In genomic region chr1:2304282-2304681, GRCh38 we compare ENCODE assay signal across 19 cellular contexts.
A peak's percentile ranks its signal among the peaks of the same experiment; 100 is the strongest.
DNase-seq lines count a peak whose midpoint lies in the region; ATAC-seq and TF ChIP-seq lines count a peak whose summit lies in the region.
"Had no signal": no experiment of that assay in that cellular context is flagged by ENCODE, and none has a peak within 500 bp of the region (broad histone marks: within the 10 kb centered on the region; RNA-seq: fewer than 3 reads in every experiment).

No MANE protein-coding gene starts in this region.

- no TSS peak for BruUV-seq in A673 (replicated peaks; lab: Mats Ljungman, UMichigan)

- intact Hi-C loops in A673 (cut with micrococcal nuclease; ENCODE audit: unreplicated experiment), result loop anchor here (5.0 kb wide), 1 partner anchor 72 kb away; no protein-coding TSS in a partner anchor
- intact Hi-C loops in naive thymus-derived CD4-positive, alpha-beta T cell (cut with micrococcal nuclease), result loop anchor here in 1 of 2 donors (5.0 kb wide), 2 partner anchors 243 to 387 kb away; partner anchors contain the start of genes CALML6 and TMEM52

- H3K4me1 ChIP-seq in A673 (ENCODE audit: insufficient read depth, low read length, poor library complexity, severe bottlenecking) (peaks cover 52% of the 10 kb centered on the region), BLaER1 (peaks cover 93% of the 10 kb centered on the region)
- peaks cover 27 to 29% of the 10 kb centered on the region in 2 donors for H3K4me1 ChIP-seq in naive thymus-derived CD4-positive, alpha-beta T cell (ENCODE audit: control insufficient read depth in 2 of 2, insufficient read depth in 2 of 2, low read length in 2 of 2)

- H3K27ac ChIP-seq in A673 (ENCODE audit: low read depth, low read length, poor library complexity, severe bottlenecking) (peak overlapping the region; percentile 54), BLaER1 (no peak overlapping the region)
- peak overlapping the region; percentile 26 for H3K27ac ChIP-seq in naive thymus-derived CD4-positive, alpha-beta T cell (ENCODE audit: low read depth, low read length)
- H3K27ac ChIP-seq: C4-2B had no signal

- TF ChIP-seq CTCF in A673 (conservative IDR thresholded peaks at IDR 0.05; ENCODE audit: low read depth, low read length), result no peak

- no peak overlapping the region for H3K9ac ChIP-seq in BLaER1

- no peaks in the 10 kb centered on the region for H3K9me3 Mint-ChIP-seq in central memory CD8-positive, alpha-beta T cell
- no peaks in the 10 kb centered on the region for H3K9me3 Mint-ChIP-seq in naive thymus-derived CD4-positive, alpha-beta T cell
- H3K9me3 Mint-ChIP-seq: IgD-negative memory B cell had no signal

- H3K27me3 ChIP-seq in A673 (replicated peaks; ENCODE audit: insufficient read depth, low read depth, low read length, poor library complexity) (no peaks in the 10 kb centered on the region), BLaER1 (no peaks in the 10 kb centered on the region)
- no peaks in the 10 kb centered on the region for H3K27me3 ChIP-seq in naive thymus-derived CD4-positive, alpha-beta T cell (ENCODE audit: control insufficient read depth in 2 of 2, insufficient read depth in 2 of 2, low read length in 2 of 2)

- H3K9me3 ChIP-seq in A673 (ENCODE audit: low read depth, low read length, poor library complexity, severe bottlenecking), result no peaks in the 10 kb centered on the region
- no peaks in the 10 kb centered on the region for H3K9me3 ChIP-seq in BLaER1
- no peaks in the 10 kb centered on the region for H3K9me3 ChIP-seq in naive thymus-derived CD4-positive, alpha-beta T cell (ENCODE audit: control insufficient read depth in 2 of 3, low read length in 3 of 3)

- H3K4me1 Mint-ChIP-seq in central memory CD8-positive, alpha-beta T cell, result peaks cover 36% of the 10 kb centered on the region
- H3K4me1 Mint-ChIP-seq in naive thymus-derived CD4-positive, alpha-beta T cell, result peaks cover 15 to 39% (median 26%) of the 10 kb centered on the region in 7 donors

- H3K4me3 Mint-ChIP-seq in central memory CD8-positive, alpha-beta T cell, result peak overlapping the region; percentile 37
- no peak overlapping the region for H3K4me3 Mint-ChIP-seq in naive thymus-derived CD4-positive, alpha-beta T cell

- no peaks in the 10 kb centered on the region for H3K27me3 Mint-ChIP-seq in central memory CD8-positive, alpha-beta T cell
- no peaks in the 10 kb centered on the region for H3K27me3 Mint-ChIP-seq in naive thymus-derived CD4-positive, alpha-beta T cell
- H3K27me3 Mint-ChIP-seq: IgD-negative memory B cell had no signal

- peak overlapping the region; percentile 94 for H3K4me2 ChIP-seq in BLaER1

- peak overlapping the region; percentile 95 for H3K27ac Mint-ChIP-seq in central memory CD8-positive, alpha-beta T cell (ENCODE audit: low read depth)
- peak overlapping the region in 2 of 9 donors; percentile 26 to 99 for H3K27ac Mint-ChIP-seq in naive thymus-derived CD4-positive, alpha-beta T cell

- peaks cover 68% of the 10 kb centered on the region for H3K36me3 Mint-ChIP-seq in central memory CD8-positive, alpha-beta T cell (ENCODE audit: insufficient read depth)
- H3K36me3 Mint-ChIP-seq in naive thymus-derived CD4-positive, alpha-beta T cell, result peaks cover 8 to 37% (median 15%) of the 10 kb centered on the region in 5 donors

- POLR2A ChIA-PET in A673 (lab: Charles Lee; ENCODE audit: low non-redundant PET), result no interaction called here
- POLR2A ChIA-PET in naive thymus-derived CD4-positive, alpha-beta T cell (lab: Charles Lee), result interaction anchor here (1.3 to 1.5 kb wide), 2 partner anchors 9 to 109 kb away, joined by 4 read pairs; no protein-coding TSS in a partner anchor

- DNase-seq in A673 (ENCODE audit: low spot score) (no peak), NCI-H2107 (lab: John Stamatoyannopoulos, UW) (no peak), KG1 (lab: John Stamatoyannopoulos, UW) (no peak)
- DNase-seq in central memory CD8-positive, alpha-beta T cell (ENCODE audit: low spot score in 2 of 2), result no peak
- DNase-seq in naive thymus-derived CD4-positive, alpha-beta T cell, result no peak
- no peak for DNase-seq in stimulated activated CD4-positive, alpha-beta T cell treated with anti-CD3 and anti-CD28 coated beads, Interleukin-12 subunit alpha, Interleukin-12 subunit beta, amount 100 ng/mL, for 4 hours
- DNase-seq: ACHN, GDM1, Karpas-422, NCI-H1694, NCI-H2081, NCI-H446 treated with DMSO at 0.1 percent for 48 hours, NCI-H526 treated with DMSO at 0.1 percent for 48 hours, OCI-M1 had no signal

- CTCF ChIA-PET in A673 (lab: Charles Lee), result no interaction called here
- CTCF ChIA-PET in naive thymus-derived CD4-positive, alpha-beta T cell (lab: Charles Lee), result no interaction called here

- peaks cover 86% of the 10 kb centered on the region for H4K20me1 ChIP-seq in BLaER1

- no peak for ATAC-seq in central memory CD8-positive, alpha-beta T cell (replicated peaks; ENCODE audit: extremely low read depth, poor library complexity, severe bottlenecking)
- ATAC-seq in naive thymus-derived CD4-positive, alpha-beta T cell, result no peak
- ATAC-seq: HCT116, Right ventricle myocardium inferior had no signal

- peaks cover 42% of the 10 kb centered on the region for H3K36me3 ChIP-seq in A673 (ENCODE audit: insufficient read depth, low read length, poor library complexity, severe bottlenecking)
- H3K36me3 ChIP-seq in BLaER1, result peaks cover 54% of the 10 kb centered on the region
- H3K36me3 ChIP-seq in naive thymus-derived CD4-positive, alpha-beta T cell (ENCODE audit: control insufficient read depth in 2 of 3, insufficient read depth in 3 of 3, low read length in 3 of 3), result peaks cover 0 to 66% (median 18%) of the 10 kb centered on the region in 3 experiments

- H3K4me3 ChIP-seq in A673 (ENCODE audit: low read depth, low read length, poor library complexity, severe bottlenecking), result no peak overlapping the region
- no peak overlapping the region for H3K4me3 ChIP-seq in BLaER1
- H3K4me3 ChIP-seq in naive thymus-derived CD4-positive, alpha-beta T cell (ENCODE audit: low read length), result no peak overlapping the region
